22 cellular contexts compared by ENCODE assay signal in genomic region chr2:75450068-75450467, GRCh38.
A peak's percentile ranks its signal among the peaks of the same experiment; 100 is the strongest.
DNase-seq lines count a peak whose midpoint lies in the region; ATAC-seq, FAIRE-seq and TF ChIP-seq lines count a peak whose summit lies in the region.
"Had no signal": no experiment of that assay in that cellular context is flagged by ENCODE, and none has a peak within 500 bp of the region (broad histone marks: within the 10 kb centered on the region; RNA-seq: fewer than 3 reads in every experiment).

No MANE protein-coding gene starts in this region.

- DNase-seq in DMS53 (lab: John Stamatoyannopoulos, UW) (peak; percentile 3), DMS53 treated with DMSO at 0.1 percent for 48 hours (lab: John Stamatoyannopoulos, UW; ENCODE audit: unreplicated experiment) (no peak), ELR (ENCODE audit: low read depth) (peak; percentile 9), GM23248 (peak; percentile 12), GM12878 (ENCODE audit: low read depth, low spot score) (no peak), NCI-H748 treated with DMSO at 0.1 percent for 48 hours (lab: John Stamatoyannopoulos, UW) (no peak)
- DNase-seq in activated CD4-positive, alpha-beta memory T cell treated with anti-CD3 and anti-CD28 coated beads for 36 hours, result no peak
- DNase-seq: AML-193; Caco-2; Calu3; CD4-positive, alpha-beta T cell; CD8-positive, alpha-beta T cell; DMS79 treated with DMSO at 0.1 percent for 48 hours; GF-D8 had no signal

- H3K27me3 ChIP-seq in GM23248 (replicated peaks; ENCODE audit: insufficient read depth) (no peaks in the 10 kb centered on the region), GM12878 (replicated peaks in 1 of 2; ENCODE audit: control insufficient read depth in 2 of 2, insufficient read depth in 2 of 2, low read length in 1 of 2) (no peaks in the 10 kb centered on the region)
- H3K27me3 ChIP-seq: BLaER1 treated with 17β-estradiol and CSF1 and Interleukin-3, amounts not matched to agents 10 nM and 100 nM had no signal

- no peak for TF ChIP-seq EP300 in GM12878 (IDR thresholded peaks at IDR 0.05; ENCODE audit: borderline replicate concordance in 1 of 2, control insufficient read depth in 1 of 2, low read depth in 2 of 2, low read length in 2 of 2)

- H3K27ac ChIP-seq in GM23248, result no peak overlapping the region
- H3K27ac ChIP-seq in GM12878 (ENCODE audit: control insufficient read depth, insufficient read depth), result no peak overlapping the region
- H3K27ac ChIP-seq: 22Rv1; A549; BLaER1 treated with 17β-estradiol and CSF1 and Interleukin-3, amounts not matched to agents 10 nM and 100 nM; C4-2B had no signal

- no peak overlapping the region for H3K4me3 ChIP-seq in GM23248
- H3K4me3 ChIP-seq in GM12878, result no peak overlapping the region
- H3K4me3 ChIP-seq: A549; BLaER1 treated with 17β-estradiol and CSF1 and Interleukin-3, amounts not matched to agents 10 nM and 100 nM had no signal

- FAIRE-seq in GM12878 (lab: Jason Lieb, UNC), result no peak
- FAIRE-seq: A549, D721Med, GM12892, GM18507 had no signal

- H4K20me1 ChIP-seq in GM23248 (ENCODE audit: insufficient read depth) (no peaks in the 10 kb centered on the region), GM12878 (ENCODE audit: control insufficient read depth, insufficient read depth) (no peaks in the 10 kb centered on the region)
- H4K20me1 ChIP-seq: BLaER1 treated with 17β-estradiol and CSF1 and Interleukin-3, amounts not matched to agents 10 nM and 100 nM had no signal

- no peaks in the 10 kb centered on the region for H3K27me3 Mint-ChIP-seq in activated CD4-positive, alpha-beta memory T cell treated with anti-CD3 and anti-CD28 coated beads for 36 hours
- H3K27me3 Mint-ChIP-seq: B cell had no signal

- H3K27ac Mint-ChIP-seq in activated CD4-positive, alpha-beta memory T cell treated with anti-CD3 and anti-CD28 coated beads for 36 hours, result no peak overlapping the region
- H3K27ac Mint-ChIP-seq: B cell; CD4-positive, alpha-beta T cell; CD8-positive, alpha-beta T cell had no signal

- no peaks in the 10 kb centered on the region for H3K9me2 ChIP-seq in GM23248 (ENCODE audit: insufficient read depth)

- H3K79me2 ChIP-seq in GM23248 (ENCODE audit: insufficient read depth) (no peaks in the 10 kb centered on the region), GM12878 (ENCODE audit: control insufficient read depth, insufficient read depth, low read length) (no peaks in the 10 kb centered on the region)

- CTCF ChIA-PET in GM12878 (lab: Yijun Ruan, JAX), result interaction anchor here (1.2 to 9.7 kb wide), 2 partner anchors 7 to 15 kb away, joined by 4 to 84 read pairs; no protein-coding TSS in a partner anchor
- CTCF ChIA-PET in activated CD4-positive, alpha-beta memory T cell treated with anti-CD3 and anti-CD28 coated beads for 36 hours (lab: Charles Lee), result no interaction called here

- H3K4me1 ChIP-seq in GM23248 (ENCODE audit: insufficient read depth) (no peaks in the 10 kb centered on the region), GM12878 (ENCODE audit: control insufficient read depth, insufficient read depth, low read length) (peaks cover 3% of the 10 kb centered on the region)
- H3K4me1 ChIP-seq: A549; BLaER1 treated with 17β-estradiol and CSF1 and Interleukin-3, amounts not matched to agents 10 nM and 100 nM; Caco-2 had no signal

- H3K9ac ChIP-seq in GM23248 (no peak overlapping the region), GM12878 (ENCODE audit: control insufficient read depth, insufficient read depth, low read length) (no peak overlapping the region)
- H3K9ac ChIP-seq: BLaER1 treated with 17β-estradiol and CSF1 and Interleukin-3, amounts not matched to agents 10 nM and 100 nM had no signal

- TF ChIP-seq RAD21 in GM12878 (IDR thresholded peaks at IDR 0.05; ENCODE audit: insufficient read depth, low read depth, low read length), result no peak

- WGBS in GM23248 (ENCODE audit: low coverage in 1 of 2, low lambda C conversion rate in 2 of 2, missing lambda C conversion rate in 2 of 2), 2 experiments, result 40 to 47% methylated on average over 1 of the region's 1 CpG
- WGBS in GM12878 (ENCODE audit: insufficient coverage, insufficient replicate concordance, low lambda C conversion rate, missing lambda C conversion rate), result 100% methylated on average over 1 of the region's 1 CpG

- RAD21 ChIA-PET in GM12878 (lab: Charles Lee; ENCODE audit: unreplicated experiment), result no interaction called here

- no peak overlapping the region for H3K4me2 ChIP-seq in GM23248 (ENCODE audit: unreplicated experiment)
- no peak overlapping the region for H3K4me2 ChIP-seq in GM12878 (ENCODE audit: control insufficient read depth, insufficient read depth)
- H3K4me2 ChIP-seq: A549; BLaER1 treated with 17β-estradiol and CSF1 and Interleukin-3, amounts not matched to agents 10 nM and 100 nM had no signal

- no TSS peak for BruUV-seq in GM12878 (replicated peaks; lab: Mats Ljungman, UMichigan)

- no peak for ATAC-seq in GM12878
- ATAC-seq: A549; CD8-positive, alpha-beta T cell had no signal

- H3K4me3 Mint-ChIP-seq in activated CD4-positive, alpha-beta memory T cell treated with anti-CD3 and anti-CD28 coated beads for 36 hours, result no peak overlapping the region
- H3K4me3 Mint-ChIP-seq: B cell; CD4-positive, alpha-beta T cell; CD8-positive, alpha-beta T cell had no signal

- TF ChIP-seq POLR2A in GM12878 (IDR thresholded peaks at IDR 0.05; ENCODE audit: low read depth, low read length), result no peak

- H3K9me3 Mint-ChIP-seq in activated CD4-positive, alpha-beta memory T cell treated with anti-CD3 and anti-CD28 coated beads for 36 hours, result peaks cover 2% of the 10 kb centered on the region
- H3K9me3 Mint-ChIP-seq: CD4-positive, alpha-beta T cell had no signal

- intact Hi-C loops in GM12878 (cut with micrococcal nuclease; ENCODE audit: unreplicated experiment), result no loop called here
- intact Hi-C loops in activated CD4-positive, alpha-beta memory T cell treated with anti-CD3 and anti-CD28 coated beads for 36 hours (cut with micrococcal nuclease), result no loop called here

- H3K4me1 Mint-ChIP-seq in activated CD4-positive, alpha-beta memory T cell treated with anti-CD3 and anti-CD28 coated beads for 36 hours (ENCODE audit: low read depth), result no peaks in the 10 kb centered on the region

- H3K36me3 ChIP-seq in GM23248 (ENCODE audit: low read depth), result no peaks in the 10 kb centered on the region
- H3K36me3 ChIP-seq in GM12878 (ENCODE audit: control insufficient read depth in 2 of 2, insufficient read depth in 2 of 2, low read length in 1 of 2), result no peaks in the 10 kb centered on the region
- H3K36me3 ChIP-seq: BLaER1 treated with 17β-estradiol and CSF1 and Interleukin-3, amounts not matched to agents 10 nM and 100 nM had no signal

- H2AFZ ChIP-seq in GM23248 (no peak overlapping the region), GM12878 (ENCODE audit: control insufficient read depth, low read depth, low read length) (no peak overlapping the region)

- no peaks in the 10 kb centered on the region for H3K9me3 ChIP-seq in GM23248 (ENCODE audit: low read depth)
- H3K9me3 ChIP-seq in GM12878 (replicated peaks; ENCODE audit: control insufficient read depth, insufficient read depth, low read length), result no peaks in the 10 kb centered on the region; the same call in 1 of the 3 replicates

- no peaks in the 10 kb centered on the region for H3K36me3 Mint-ChIP-seq in activated CD4-positive, alpha-beta memory T cell treated with anti-CD3 and anti-CD28 coated beads for 36 hours
- H3K36me3 Mint-ChIP-seq: CD8-positive, alpha-beta T cell had no signal

- POLR2A ChIA-PET in GM12878 (lab: Charles Lee), result no interaction called here
- POLR2A ChIA-PET in activated CD4-positive, alpha-beta memory T cell treated with anti-CD3 and anti-CD28 coated beads for 36 hours (lab: Charles Lee), result no interaction called here

- in situ Hi-C loops in GM23248 (cut with MboI), result no loop called here
- in situ Hi-C loops in GM12878 (cut with MboI), result no loop called here

- no peaks in the 10 kb centered on the region for H3F3A ChIP-seq in GM23248 (ENCODE audit: insufficient read depth)

- SMC1A ChIA-PET in GM12878 (lab: Charles Lee; ENCODE audit: uncharacterized antibody, unreplicated experiment), result interaction anchor here (0.9 to 3.1 kb wide), 3 partner anchors 10 to 17 kb away, joined by 3 to 17 read pairs (median 8); no protein-coding TSS in a partner anchor

- TF ChIP-seq CTCF in GM12878 (IDR thresholded peaks at IDR 0.05 in 2 of 3, conservative IDR thresholded peaks at IDR 0.05 in 1 of 3; ENCODE audit: control insufficient read depth in 2 of 3, extremely low read depth in 1 of 3, insufficient read depth in 1 of 3, low read depth in 3 of 3, low read length in 3 of 3), result no peak

TF ChIP-seq in GM12878, 131 proteins besides CTCF, POLR2A, EP300 and RAD21:
- peak; percentile 59; the same call in 1 of the 2 replicates for TF ChIP-seq CBX5 (IDR thresholded peaks at IDR 0.05; ENCODE audit: low read depth)
- TF ChIP-seq ATF3 (IDR thresholded peaks at IDR 0.05; ENCODE audit: borderline replicate concordance, extremely low read depth, low read depth, low read length), result no peak
- TF ChIP-seq FOXM1 (IDR thresholded peaks at IDR 0.05; ENCODE audit: low read depth, low read length), result no peak

Comparison
In these comparisons a context has a peak if more than half of its experiments do, and no peak if none do; other contexts are left out.
1. DNase-seq: peak in DMS53 (single experiment), ELR (single experiment) and GM23248 (single experiment); none in DMS53 treated with DMSO at 0.1 percent for 48 hours (single experiment), GM12878 (single experiment), activated CD4-positive, alpha-beta memory T cell treated with anti-CD3 and anti-CD28 coated beads for 36 hours (single experiment) and NCI-H748 treated with DMSO at 0.1 percent for 48 hours (single experiment).